23 cellular contexts compared by ENCODE assay signal in genomic region chr13:32657309-32657708, GRCh38.
"Had no signal": no experiment of that assay in that cellular context is flagged by ENCODE, and none has a peak within 500 bp of the region (broad histone marks: within the 10 kb centered on the region; RNA-seq: fewer than 3 reads in every experiment).

No MANE protein-coding gene starts in this region.

- H3K27ac Mint-ChIP-seq: memory B cell; natural killer cell; stimulated activated effector memory CD8-positive, alpha-beta T cell treated with anti-CD3 and anti-CD28 coated beads, Interleukin-12 subunit alpha, Interleukin-12 subunit beta, amount 100 ng/mL, for 72 hours; type B pancreatic cell had no signal

- DNase-seq: cortex of kidney; effector CD4-positive, alpha-beta T cell; gastrocnemius medialis; head of caudate nucleus; kidney; natural killer cell; occipital lobe; ovary; posterior cingulate gyrus; psoas muscle; right cardiac atrium; sigmoid colon; stimulated activated CD4-positive, alpha-beta T cell treated with anti-CD3 and anti-CD28 coated beads, Interleukin-2, amount 100 ng/mL, for 24 hours; stimulated activated CD4-positive, alpha-beta T cell treated with anti-CD3 and anti-CD28 coated beads, Interleukin-4, amount 100 ng/mL, for 24 hours; stimulated activated naive CD8-positive, alpha-beta T cell treated with anti-CD3 and anti-CD28 coated beads, Interleukin-15, Interleukin-2, amounts not matched to agents 100 U/mL and 50 U/mL, for 24 hours; substantia nigra; testis; tibial artery had no signal

- H3K4me3 Mint-ChIP-seq: memory B cell; natural killer cell; stimulated activated effector memory CD8-positive, alpha-beta T cell treated with anti-CD3 and anti-CD28 coated beads, Interleukin-12 subunit alpha, Interleukin-12 subunit beta, amount 100 ng/mL, for 72 hours; type B pancreatic cell had no signal

- H3K9me3 Mint-ChIP-seq: stimulated activated effector memory CD8-positive, alpha-beta T cell treated with anti-CD3 and anti-CD28 coated beads, Interleukin-12 subunit alpha, Interleukin-12 subunit beta, amount 100 ng/mL, for 72 hours had no signal

- ATAC-seq: esophagus mucosa; gastrocnemius medialis; left lobe of liver; natural killer cell; psoas muscle; right cardiac atrium; stimulated activated effector memory CD8-positive, alpha-beta T cell treated with anti-CD3 and anti-CD28 coated beads, Interleukin-12 subunit alpha, Interleukin-12 subunit beta, amount 100 ng/mL, for 72 hours; stimulated activated naive CD8-positive, alpha-beta T cell treated with anti-CD3 and anti-CD28 coated beads, Interleukin-15, Interleukin-2, amounts not matched to agents 100 U/mL and 50 U/mL, for 24 hours had no signal

- H3K27me3 Mint-ChIP-seq: memory B cell, type B pancreatic cell had no signal
